In genomic region chr15:65392368-65392767, GRCh38 we compare ENCODE assay signal across 18 cellular contexts. TPM values are rescaled to one million over a fixed set of nuclear protein-coding genes. Genes with fewer than 3 reads are reported as not detected.
A peak's percentile ranks its signal among the peaks of the same experiment; 100 is the strongest.
DNase-seq lines count a peak whose midpoint lies in the region; ATAC-seq and TF ChIP-seq lines count a peak whose summit lies in the region.
"Had no signal": no experiment of that assay in that cellular context is flagged by ENCODE, and none has a peak within 500 bp of the region (broad histone marks: within the 10 kb centered on the region; RNA-seq: fewer than 3 reads in every experiment).

No MANE protein-coding gene starts in this region.

- TF ChIP-seq CTCF in chondrocyte (IDR thresholded peaks at IDR 0.05) (no peak), left ventricle myocardium inferior (IDR thresholded peaks at IDR 0.05; ENCODE audit: borderline replicate concordance) (no peak), neural crest cell (conservative IDR thresholded peaks at IDR 0.05) (no peak), foreskin fibroblast (IDR thresholded peaks at IDR 0.05; ENCODE audit: low read depth, low read length) (no peak)

- H3K4me1 ChIP-seq in left ventricle myocardium inferior, result peaks cover 20% of the 10 kb centered on the region
- H3K4me1 ChIP-seq: BLaER1 treated with 17β-estradiol and CSF1 and Interleukin-3, amounts not matched to agents 10 nM and 100 nM had no signal

- no peak overlapping the region for H3K27ac ChIP-seq in left ventricle myocardium inferior (replicated peaks)
- H3K27ac ChIP-seq: BLaER1 treated with 17β-estradiol and CSF1 and Interleukin-3, amounts not matched to agents 10 nM and 100 nM; GM23248 had no signal

- ATAC-seq in GM18861 (IDR thresholded peaks at IDR 0.05; ENCODE audit: unreplicated experiment), result no peak
- ATAC-seq: CD8-positive, alpha-beta T cell; GM12878 had no signal

- DNase-seq in H7, result peak; percentile 38
- peak; percentile 44 for DNase-seq in chondrocyte (ENCODE audit: low spot score)
- peak; percentile 38 for DNase-seq in left ventricle myocardium inferior
- DNase-seq in neural crest cell (ENCODE audit: low read depth, low spot score), result no peak
- DNase-seq in foreskin fibroblast, result no peak
- DNase-seq: Calu3; CD8-positive, alpha-beta T cell; DMS53; DND-41; EL; GM23248; HCEC 1CT; IMR-90 had no signal

- intact Hi-C loops in left ventricle myocardium inferior (cut with micrococcal nuclease), result no loop called here

- H3K27me3 Mint-ChIP-seq in chondrocyte (ENCODE audit: low read depth) (no peaks in the 10 kb centered on the region), neural crest cell (ENCODE audit: low read depth) (peaks cover 3% of the 10 kb centered on the region)

- no peaks in the 10 kb centered on the region for H3K9me3 Mint-ChIP-seq in chondrocyte (ENCODE audit: low read depth)
- H3K9me3 Mint-ChIP-seq in neural crest cell, result no peaks in the 10 kb centered on the region
- H3K9me3 Mint-ChIP-seq: CD8-positive, alpha-beta T cell had no signal

- H3K4me3 ChIP-seq in H7 (ENCODE audit: insufficient read depth, low read depth, low read length) (no peak overlapping the region), left ventricle myocardium inferior (no peak overlapping the region), foreskin fibroblast (ENCODE audit: low read depth in 1 of 2, low read length in 2 of 2) (no peak overlapping the region)
- H3K4me3 ChIP-seq: BLaER1 treated with 17β-estradiol and CSF1 and Interleukin-3, amounts not matched to agents 10 nM and 100 nM; GM12878; GM23248 had no signal

- H3K27ac Mint-ChIP-seq in chondrocyte (ENCODE audit: unreplicated experiment) (no peak overlapping the region), neural crest cell (ENCODE audit: unreplicated experiment) (peak overlapping the region; percentile 75)
- H3K27ac Mint-ChIP-seq: B cell; CD8-positive, alpha-beta T cell had no signal

- no peaks in the 10 kb centered on the region; the same call in none of the 2 replicates for H3K36me3 ChIP-seq in H7 (replicated peaks; ENCODE audit: control insufficient read depth, insufficient read depth, low read length)
- no peaks in the 10 kb centered on the region for H3K36me3 ChIP-seq in left ventricle myocardium inferior
- H3K36me3 ChIP-seq: BLaER1 treated with 17β-estradiol and CSF1 and Interleukin-3, amounts not matched to agents 10 nM and 100 nM had no signal

- no peaks in the 10 kb centered on the region for H3K9me3 ChIP-seq in left ventricle myocardium inferior (replicated peaks)
- H3K9me3 ChIP-seq: BLaER1 treated with 17β-estradiol and CSF1 and Interleukin-3, amounts not matched to agents 10 nM and 100 nM had no signal

- no peak overlapping the region for H3K4me3 Mint-ChIP-seq in chondrocyte (ENCODE audit: unreplicated experiment)
- no peak overlapping the region for H3K4me3 Mint-ChIP-seq in neural crest cell
- H3K4me3 Mint-ChIP-seq: B cell; CD8-positive, alpha-beta T cell had no signal

- H3K4me1 Mint-ChIP-seq in chondrocyte (ENCODE audit: low read depth) (no peaks in the 10 kb centered on the region), neural crest cell (peaks cover 5% of the 10 kb centered on the region)

- H3K36me3 Mint-ChIP-seq in chondrocyte (ENCODE audit: low read depth) (peaks cover 34% of the 10 kb centered on the region), neural crest cell (ENCODE audit: low read depth) (no peaks in the 10 kb centered on the region)
- H3K36me3 Mint-ChIP-seq: CD8-positive, alpha-beta T cell had no signal

- H3K27me3 ChIP-seq in H7 (ENCODE audit: control insufficient read depth, insufficient read depth, low read length), result peaks cover 27% of the 10 kb centered on the region; the same call in 1 of the 2 replicates
- peaks cover 43% of the 10 kb centered on the region for H3K27me3 ChIP-seq in left ventricle myocardium inferior (ENCODE audit: low read depth)

RNA-seq across cellular contexts. Expression of gene IGDCC3, which starts 14.6 kb away (rescaled TPM):
- total RNA-seq in H7 (2014; rRNA removed; shearing (Covaris generic)), result 38.3 and 39.7 TPM in 2 replicates
- total RNA-seq in chondrocyte (0.13 to 0.31 TPM (median 0.27 TPM) in 3 replicates), left ventricle myocardium inferior (0.16 TPM), neural crest cell (298 and 300 TPM in 2 replicates)
- total RNA-seq: B cell; Calu3; CD8-positive, alpha-beta T cell; GM23248; H4 had no signal

RNA-seq across cellular contexts. Expression of gene IGDCC4, which starts 30.4 kb away (rescaled TPM):
- 7.4 and 10.6 TPM in 2 replicates for total RNA-seq in H7 (2014; rRNA removed; shearing (Covaris generic))
- total RNA-seq in chondrocyte, result 41.4 to 48.6 TPM (median 47.2 TPM) in 3 replicates
- 0.96 TPM for total RNA-seq in left ventricle myocardium inferior
- total RNA-seq in neural crest cell, result 19.8 and 19.9 TPM in 2 replicates
- total RNA-seq: B cell had no signal

Comparison
In these comparisons a context has a peak if more than half of its experiments do, and no peak if none do; other contexts are left out.
1. DNase-seq: peak in H7 (single experiment), chondrocyte (single experiment) and left ventricle myocardium inferior (single experiment); none in neural crest cell (single experiment) and foreskin fibroblast (0 of 2).
2. RNA of gene IGDCC3, which starts 14.6 kb away (total RNA-seq): 298 to 300 TPM in neural crest cell and 38.3 to 39.7 TPM in H7; 0.13 to 0.31 TPM in chondrocyte and 0.16 TPM in left ventricle myocardium inferior (single experiment); every median in the first group is over 10 times any median in the second.